ENCODE assay signal across 24 cellular contexts in genomic region chr10:31646519-31646918, GRCh38.
"Had no signal": no experiment of that assay in that cellular context is flagged by ENCODE, and none has a peak within 500 bp of the region (broad histone marks: within the 10 kb centered on the region; RNA-seq: fewer than 3 reads in every experiment).

No MANE protein-coding gene starts in this region.

- H3K9me3 ChIP-seq: SJSA1 had no signal

- DNase-seq: activated B cell treated with CpG ODN at 0.5 μM for 24 hours; activated CD4-positive, alpha-beta T cell treated with anti-CD3 and anti-CD28 coated beads for 1 hour; activated CD4-positive, alpha-beta T cell treated with anti-CD3 and anti-CD28 coated beads, Interleukin-2, amount 50 U/mL, for 1 hour; activated CD8-positive, alpha-beta memory T cell treated with anti-CD3 and anti-CD28 coated beads, Interleukin-2, amount 50 U/mL, for 4 hours; activated CD8-positive, alpha-beta T cell treated with anti-CD3 and anti-CD28 coated beads for 36 hours; activated gamma-delta T cell treated with Interleukin-2 at 50 U/mL for 16 hours; activated naive CD4-positive, alpha-beta T cell treated with anti-CD3 and anti-CD28 coated beads, Interleukin-2, amount 10 ng/mL, durations not matched to agents 7 days and 5 days; activated naive CD8-positive, alpha-beta T cell treated with anti-CD3 and anti-CD28 coated beads for 36 hours; activated T-cell treated with anti-CD3 and anti-CD28 coated beads, Interleukin-2, amount 50 U/mL, for 72 hours; anterior cingulate cortex; NCI-H1048; NCI-H1930; NCI-H2171; NCI-H2227 treated with DMSO at 0.1 percent for 48 hours; NCI-H526; NCI-H82; Right ventricle myocardium superior; SW 1271 had no signal

- H3K4me3 Mint-ChIP-seq: activated B cell treated with CpG ODN at 0.5 μM for 24 hours; activated CD8-positive, alpha-beta T cell treated with anti-CD3 and anti-CD28 coated beads for 36 hours; activated naive CD4-positive, alpha-beta T cell treated with anti-CD3 and anti-CD28 coated beads, Interleukin-2, amount 10 ng/mL, durations not matched to agents 7 days and 5 days; activated naive CD8-positive, alpha-beta T cell treated with anti-CD3 and anti-CD28 coated beads for 36 hours; activated T-cell treated with anti-CD3 and anti-CD28 coated beads, Interleukin-2, amount 50 U/mL, for 72 hours; central memory CD8-positive, alpha-beta T cell; T-helper 2 cell treated with Interferon-gamma antibody and Interleukin-4, amounts not matched to agents 5 μg/mL and 100 μg/mL, for 36 hours had no signal

- H3K9me3 Mint-ChIP-seq: activated B cell treated with CpG ODN at 0.5 μM for 24 hours; activated CD8-positive, alpha-beta T cell treated with anti-CD3 and anti-CD28 coated beads for 36 hours; activated naive CD4-positive, alpha-beta T cell treated with anti-CD3 and anti-CD28 coated beads, Interleukin-2, amount 10 ng/mL, durations not matched to agents 7 days and 5 days; activated T-helper 2 cell treated with anti-CD3 and anti-CD28 coated beads, Interferon-gamma antibody, Interleukin-2, Interleukin-4, amounts not matched to agents 10 μg/mL and 5 μg/mL and 100 μg/mL, durations not matched to agents 14 hours and 24 hours and 36 hours; central memory CD8-positive, alpha-beta T cell had no signal

- H3K27ac ChIP-seq: KMS-11, RWPE1, SJSA1 had no signal

- H3K36me3 Mint-ChIP-seq: activated naive CD4-positive, alpha-beta T cell treated with anti-CD3 and anti-CD28 coated beads, Interleukin-2, amount 10 ng/mL, durations not matched to agents 7 days and 5 days; activated naive CD8-positive, alpha-beta T cell treated with anti-CD3 and anti-CD28 coated beads for 36 hours had no signal

- H3K27ac Mint-ChIP-seq: activated B cell treated with CpG ODN at 0.5 μM for 24 hours; activated CD8-positive, alpha-beta T cell treated with anti-CD3 and anti-CD28 coated beads for 36 hours; activated naive CD4-positive, alpha-beta T cell treated with anti-CD3 and anti-CD28 coated beads, Interleukin-2, amount 10 ng/mL, durations not matched to agents 7 days and 5 days; activated naive CD8-positive, alpha-beta T cell treated with anti-CD3 and anti-CD28 coated beads for 36 hours; activated T-cell treated with anti-CD3 and anti-CD28 coated beads, Interleukin-2, amount 50 U/mL, for 72 hours; activated T-helper 2 cell treated with anti-CD3 and anti-CD28 coated beads, Interferon-gamma antibody, Interleukin-2, Interleukin-4, amounts not matched to agents 10 μg/mL and 5 μg/mL and 100 μg/mL, durations not matched to agents 14 hours and 24 hours and 36 hours; T-helper 2 cell treated with Interferon-gamma antibody and Interleukin-4, amounts not matched to agents 5 μg/mL and 100 μg/mL, for 36 hours had no signal

- H3K4me3 ChIP-seq: SJSA1 had no signal

- H3K4me2 ChIP-seq: KMS-11 had no signal

- H3K9ac ChIP-seq: KMS-11 had no signal

- H3K27me3 ChIP-seq: SJSA1 had no signal

- H3K36me3 ChIP-seq: SJSA1 had no signal

- H3K4me1 Mint-ChIP-seq: activated B cell treated with CpG ODN at 0.5 μM for 24 hours; activated naive CD4-positive, alpha-beta T cell treated with anti-CD3 and anti-CD28 coated beads, Interleukin-2, amount 10 ng/mL, durations not matched to agents 7 days and 5 days; activated naive CD8-positive, alpha-beta T cell treated with anti-CD3 and anti-CD28 coated beads for 36 hours; central memory CD8-positive, alpha-beta T cell had no signal
